ENCODE assay signal across 2 cellular contexts in the genomic region with DNA sequence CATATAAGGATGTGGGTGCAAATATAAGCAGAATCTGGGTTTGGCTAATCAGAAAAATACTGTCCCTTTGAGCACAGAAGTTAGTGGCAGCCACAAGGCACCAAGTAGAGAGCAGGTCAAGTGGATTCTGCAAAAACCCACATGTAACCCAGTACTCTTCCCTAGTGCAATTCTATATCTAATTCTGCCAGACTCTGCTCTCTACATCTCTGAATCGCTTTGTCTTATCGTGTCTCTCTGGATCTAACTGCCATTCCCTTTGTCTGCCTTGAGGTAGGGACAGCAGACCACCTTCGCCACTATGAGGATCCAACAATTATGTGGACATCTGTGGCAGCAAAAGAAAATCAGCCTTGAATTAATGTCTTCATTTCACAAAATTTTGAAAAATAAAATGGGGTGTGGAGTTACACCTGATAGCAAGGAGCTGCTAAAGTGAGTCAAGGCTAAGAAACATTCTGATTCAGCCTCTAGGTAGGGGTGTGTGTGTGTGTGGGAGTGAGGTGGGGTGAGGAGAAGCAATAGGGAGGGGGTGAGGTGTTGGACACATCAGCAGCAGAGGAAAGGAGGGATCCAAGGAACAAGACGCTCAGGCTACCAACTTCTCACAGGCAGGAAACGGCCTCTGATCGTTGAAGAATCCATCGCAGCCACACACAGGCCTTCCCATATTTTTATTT.
TF ChIP-seq lines count a peak whose summit lies in the region.

No MANE protein-coding gene starts in this region.

TF ChIP-seq in GM23338, 12 proteins besides CTCF, POLR2A, EP300 and RAD21 (continued from another document):
- TF ChIP-seq, protein P1, sequence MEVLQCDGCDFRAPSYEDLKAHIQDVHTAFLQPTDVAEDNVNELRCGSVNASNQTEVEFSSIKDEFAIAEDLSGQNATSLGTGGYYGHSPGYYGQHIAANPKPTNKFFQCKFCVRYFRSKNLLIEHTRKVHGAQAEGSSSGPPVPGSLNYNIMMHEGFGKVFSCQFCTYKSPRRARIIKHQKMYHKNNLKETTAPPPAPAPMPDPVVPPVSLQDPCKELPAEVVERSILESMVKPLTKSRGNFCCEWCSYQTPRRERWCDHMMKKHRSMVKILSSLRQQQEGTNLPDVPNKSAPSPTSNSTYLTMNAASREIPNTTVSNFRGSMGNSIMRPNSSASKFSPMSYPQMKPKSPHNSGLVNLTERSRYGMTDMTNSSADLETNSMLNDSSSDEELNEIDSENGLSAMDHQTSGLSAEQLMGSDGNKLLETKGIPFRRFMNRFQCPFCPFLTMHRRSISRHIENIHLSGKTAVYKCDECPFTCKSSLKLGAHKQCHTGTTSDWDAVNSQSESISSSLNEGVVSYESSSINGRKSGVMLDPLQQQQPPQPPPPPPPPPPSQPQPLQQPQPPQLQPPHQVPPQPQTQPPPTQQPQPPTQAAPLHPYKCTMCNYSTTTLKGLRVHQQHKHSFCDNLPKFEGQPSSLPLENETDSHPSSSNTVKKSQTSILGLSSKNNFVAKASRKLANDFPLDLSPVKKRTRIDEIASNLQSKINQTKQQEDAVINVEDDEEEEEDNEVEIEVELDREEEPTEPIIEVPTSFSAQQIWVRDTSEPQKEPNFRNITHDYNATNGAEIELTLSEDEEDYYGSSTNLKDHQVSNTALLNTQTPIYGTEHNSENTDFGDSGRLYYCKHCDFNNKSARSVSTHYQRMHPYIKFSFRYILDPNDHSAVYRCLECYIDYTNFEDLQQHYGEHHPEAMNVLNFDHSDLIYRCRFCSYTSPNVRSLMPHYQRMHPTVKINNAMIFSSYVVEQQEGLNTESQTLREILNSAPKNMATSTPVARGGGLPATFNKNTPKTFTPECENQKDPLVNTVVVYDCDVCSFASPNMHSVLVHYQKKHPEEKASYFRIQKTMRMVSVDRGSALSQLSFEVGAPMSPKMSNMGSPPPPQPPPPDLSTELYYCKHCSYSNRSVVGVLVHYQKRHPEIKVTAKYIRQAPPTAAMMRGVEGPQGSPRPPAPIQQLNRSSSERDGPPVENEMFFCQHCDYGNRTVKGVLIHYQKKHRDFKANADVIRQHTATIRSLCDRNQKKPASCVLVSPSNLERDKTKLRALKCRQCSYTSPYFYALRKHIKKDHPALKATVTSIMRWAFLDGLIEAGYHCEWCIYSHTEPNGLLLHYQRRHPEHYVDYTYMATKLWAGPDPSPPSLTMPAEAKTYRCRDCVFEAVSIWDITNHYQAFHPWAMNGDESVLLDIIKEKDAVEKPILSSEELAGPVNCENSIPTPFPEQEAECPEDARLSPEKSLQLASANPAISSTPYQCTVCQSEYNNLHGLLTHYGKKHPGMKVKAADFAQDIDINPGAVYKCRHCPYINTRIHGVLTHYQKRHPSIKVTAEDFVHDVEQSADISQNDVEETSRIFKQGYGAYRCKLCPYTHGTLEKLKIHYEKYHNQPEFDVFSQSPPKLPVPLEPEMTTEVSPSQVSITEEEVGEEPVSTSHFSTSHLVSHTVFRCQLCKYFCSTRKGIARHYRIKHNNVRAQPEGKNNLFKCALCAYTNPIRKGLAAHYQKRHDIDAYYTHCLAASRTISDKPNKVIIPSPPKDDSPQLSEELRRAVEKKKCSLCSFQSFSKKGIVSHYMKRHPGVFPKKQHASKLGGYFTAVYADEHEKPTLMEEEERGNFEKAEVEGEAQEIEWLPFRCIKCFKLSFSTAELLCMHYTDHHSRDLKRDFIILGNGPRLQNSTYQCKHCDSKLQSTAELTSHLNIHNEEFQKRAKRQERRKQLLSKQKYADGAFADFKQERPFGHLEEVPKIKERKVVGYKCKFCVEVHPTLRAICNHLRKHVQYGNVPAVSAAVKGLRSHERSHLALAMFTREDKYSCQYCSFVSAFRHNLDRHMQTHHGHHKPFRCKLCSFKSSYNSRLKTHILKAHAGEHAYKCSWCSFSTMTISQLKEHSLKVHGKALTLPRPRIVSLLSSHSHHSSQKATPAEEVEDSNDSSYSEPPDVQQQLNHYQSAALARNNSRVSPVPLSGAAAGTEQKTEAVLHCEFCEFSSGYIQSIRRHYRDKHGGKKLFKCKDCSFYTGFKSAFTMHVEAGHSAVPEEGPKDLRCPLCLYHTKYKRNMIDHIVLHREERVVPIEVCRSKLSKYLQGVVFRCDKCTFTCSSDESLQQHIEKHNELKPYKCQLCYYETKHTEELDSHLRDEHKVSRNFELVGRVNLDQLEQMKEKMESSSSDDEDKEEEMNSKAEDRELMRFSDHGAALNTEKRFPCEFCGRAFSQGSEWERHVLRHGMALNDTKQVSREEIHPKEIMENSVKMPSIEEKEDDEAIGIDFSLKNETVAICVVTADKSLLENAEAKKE (CRISPR knock-in tag; IDR thresholded peaks at IDR 0.05): no peak
- no peak for TF ChIP-seq NANOG (IDR thresholded peaks at IDR 0.05; ENCODE audit: borderline replicate concordance)

TF ChIP-seq in K562, 482 proteins besides CTCF, POLR2A, EP300 and RAD21 (continued from another document):
- TF ChIP-seq, protein P2, sequence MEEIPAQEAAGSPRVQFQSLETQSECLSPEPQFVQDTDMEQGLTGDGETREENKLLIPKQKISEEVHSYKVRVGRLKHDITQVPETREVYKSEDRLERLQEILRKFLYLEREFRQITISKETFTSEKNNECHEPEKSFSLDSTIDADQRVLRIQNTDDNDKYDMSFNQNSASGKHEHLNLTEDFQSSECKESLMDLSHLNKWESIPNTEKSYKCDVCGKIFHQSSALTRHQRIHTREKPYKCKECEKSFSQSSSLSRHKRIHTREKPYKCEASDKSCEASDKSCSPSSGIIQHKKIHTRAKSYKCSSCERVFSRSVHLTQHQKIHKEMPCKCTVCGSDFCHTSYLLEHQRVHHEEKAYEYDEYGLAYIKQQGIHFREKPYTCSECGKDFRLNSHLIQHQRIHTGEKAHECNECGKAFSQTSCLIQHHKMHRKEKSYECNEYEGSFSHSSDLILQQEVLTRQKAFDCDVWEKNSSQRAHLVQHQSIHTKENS (CRISPR knock-in tag; IDR thresholded peaks at IDR 0.05): no peak
- TF ChIP-seq CHD4 (IDR thresholded peaks at IDR 0.05; ENCODE audit: insufficient read depth, insufficient replicate concordance, low read depth, low read length, poor library complexity, severe bottlenecking): no peak
- no peak for TF ChIP-seq PHF20 (IDR thresholded peaks at IDR 0.05; ENCODE audit: partially characterized antibody)
